Comparison of ENCODE assay signal across 22 cellular contexts in the genomic region with DNA sequence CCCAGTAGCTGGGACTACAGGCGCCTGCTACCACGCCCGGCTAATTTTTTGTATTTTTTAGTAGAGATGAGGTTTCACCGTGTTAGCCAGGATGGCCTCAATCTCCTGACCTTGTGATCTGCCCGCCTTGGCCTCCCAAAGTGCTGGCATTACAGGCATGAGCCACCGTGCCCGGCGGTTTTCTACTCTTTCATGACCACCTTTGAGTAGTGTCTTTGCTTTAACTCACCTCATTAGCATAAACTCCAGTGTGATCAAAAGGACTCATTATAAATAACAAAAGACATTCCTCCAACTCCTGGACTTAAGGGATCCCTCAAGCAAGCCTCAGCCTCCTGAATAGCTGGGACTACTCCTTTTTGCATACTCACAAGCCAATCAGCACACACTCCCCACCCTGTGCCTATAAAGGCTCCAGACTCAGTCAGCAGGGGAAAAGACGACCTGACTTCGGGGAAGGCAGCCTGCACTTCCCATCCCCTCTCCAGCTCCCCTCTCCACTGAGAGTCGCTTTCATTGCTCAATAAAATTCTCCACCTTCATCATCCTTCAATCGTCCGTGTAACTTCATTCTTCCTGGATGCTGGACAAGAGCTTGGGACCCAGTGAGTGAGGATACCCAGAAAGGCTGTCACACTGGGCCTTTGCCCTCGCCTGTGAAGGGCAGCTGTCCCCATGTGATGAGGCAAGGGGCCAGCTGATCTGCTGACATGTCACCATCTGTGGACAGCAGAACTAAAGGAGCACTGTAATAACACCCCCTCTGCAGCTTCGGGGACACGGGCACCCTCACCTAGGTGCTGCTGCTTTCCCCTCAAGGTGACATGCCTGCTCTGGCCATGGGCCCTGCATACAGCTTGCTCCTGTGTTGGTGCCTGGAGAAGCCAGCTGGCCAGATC. TPM values are rescaled to one million over a fixed set of nuclear protein-coding genes. Genes with fewer than 3 reads are reported as not detected.
DNase-seq lines count a peak whose midpoint lies in the region; ATAC-seq and TF ChIP-seq lines count a peak whose summit lies in the region.
"Had no signal": no experiment of that assay in that cellular context is flagged by ENCODE, and none has a peak within 500 bp of the region (broad histone marks: within the 10 kb centered on the region; RNA-seq: fewer than 3 reads in every experiment).

No MANE protein-coding gene starts in this region.

- intact Hi-C loops in left ventricle myocardium inferior (cut with micrococcal nuclease): no loop called here

- H2BK5ac ChIP-seq in mesendoderm (ENCODE audit: low read length): peak overlapping the region; percentile 73

- peaks cover 0 to 2% (median 0%) of the 10 kb centered on the region in 7 donors for H3K9me3 Mint-ChIP-seq in CD4-positive, CD25-positive, alpha-beta regulatory T cell

- no peak overlapping the region for H3K4me2 ChIP-seq in mesendoderm (ENCODE audit: low read length)
- H3K4me2 ChIP-seq: hepatocyte had no signal

- no peaks in the 10 kb centered on the region for H3K27me3 Mint-ChIP-seq in CD4-positive, CD25-positive, alpha-beta regulatory T cell
- H3K27me3 Mint-ChIP-seq: naive B cell; stimulated activated naive B cell treated with anti-CD40 and anti-IgM and Interleukin-4, amounts not matched to agents 10 μg/mL and 1 μg/mL and 100 μg/mL, for 72 hours had no signal

- H2AK5ac ChIP-seq in mesendoderm (ENCODE audit: low read length): peak overlapping the region; percentile 43

- H2BK120ac ChIP-seq in mesendoderm (ENCODE audit: low read depth, low read length): no peak overlapping the region

- H3K4me3 ChIP-seq in CD4-positive, CD25-positive, alpha-beta regulatory T cell (ENCODE audit: low read depth, low read length): no peak overlapping the region
- H3K4me3 ChIP-seq in HUES48 (ENCODE audit: low read depth, low read length) (no peak overlapping the region), left ventricle myocardium inferior (no peak overlapping the region), mesendoderm (ENCODE audit: low read length) (no peak overlapping the region)
- H3K4me3 ChIP-seq: hepatocyte, Peyer's patch, SJCRH30, suprapubic skin had no signal

- H3K36me3 Mint-ChIP-seq in CD4-positive, CD25-positive, alpha-beta regulatory T cell: no peaks in the 10 kb centered on the region
- H3K36me3 Mint-ChIP-seq: naive B cell; stimulated activated naive B cell treated with anti-CD40 and anti-IgM and Interleukin-4, amounts not matched to agents 10 μg/mL and 1 μg/mL and 100 μg/mL, for 72 hours had no signal

- peak overlapping the region; percentile 66 for H3K23ac ChIP-seq in mesendoderm (ENCODE audit: low read length)

- no peak overlapping the region for H3K27ac ChIP-seq in CD4-positive, CD25-positive, alpha-beta regulatory T cell (ENCODE audit: insufficient read depth, low read length, poor library complexity, severe bottlenecking)
- H3K27ac ChIP-seq in HUES48 (ENCODE audit: low read depth, low read length): peak overlapping the region; percentile 82
- no peak overlapping the region for H3K27ac ChIP-seq in left ventricle myocardium inferior (replicated peaks)
- H3K27ac ChIP-seq in mesendoderm (ENCODE audit: low read depth, low read length): no peak overlapping the region
- H3K27ac ChIP-seq: hepatocyte, Peyer's patch, SJCRH30, suprapubic skin had no signal

- H4K5ac ChIP-seq in mesendoderm (ENCODE audit: low read length): no peak overlapping the region

- H3K9ac ChIP-seq in HUES48 (ENCODE audit: low read depth, low read length) (no peak overlapping the region), mesendoderm (ENCODE audit: low read length) (peak overlapping the region; percentile 20)

- H4K8ac ChIP-seq in mesendoderm (ENCODE audit: low read depth, low read length): no peak overlapping the region

- TF ChIP-seq CTCF in left ventricle myocardium inferior (IDR thresholded peaks at IDR 0.05; ENCODE audit: borderline replicate concordance): no peak

- H3K56ac ChIP-seq in mesendoderm (ENCODE audit: low read length): peak overlapping the region; percentile 29

- H3K18ac ChIP-seq in mesendoderm (ENCODE audit: low read length): no peak overlapping the region

- no peak for ATAC-seq in CD4-positive, CD25-positive, alpha-beta regulatory T cell (ENCODE audit: low read depth in 2 of 2)
- ATAC-seq in HG02970 (IDR thresholded peaks at IDR 0.05; ENCODE audit: low FRiP score, unreplicated experiment) (no peak), GM21528 (IDR thresholded peaks at IDR 0.05; ENCODE audit: low FRiP score, unreplicated experiment) (no peak)
- ATAC-seq: stimulated activated naive B cell treated with anti-CD40 and anti-IgM and Interleukin-4, amounts not matched to agents 10 μg/mL and 1 μg/mL and 100 μg/mL, for 72 hours had no signal

- H3K79me2 ChIP-seq in mesendoderm (ENCODE audit: control insufficient read depth, insufficient read depth, low read length): no peaks in the 10 kb centered on the region
- H3K79me2 ChIP-seq: hepatocyte had no signal

- H3K27ac Mint-ChIP-seq in CD4-positive, CD25-positive, alpha-beta regulatory T cell: peak overlapping the region; percentile 17 to 67 (median 57)
- H3K27ac Mint-ChIP-seq: stimulated activated naive B cell treated with anti-CD40 and anti-IgM and Interleukin-4, amounts not matched to agents 10 μg/mL and 1 μg/mL and 100 μg/mL, for 72 hours had no signal

- no peaks in the 10 kb centered on the region for H3K9me3 ChIP-seq in CD4-positive, CD25-positive, alpha-beta regulatory T cell (ENCODE audit: control insufficient read depth in 2 of 2, low read length in 2 of 2)
- H3K9me3 ChIP-seq in HUES48 (ENCODE audit: control insufficient read depth, insufficient read depth, low read length) (peaks cover 4% of the 10 kb centered on the region; the same call in 1 of the 2 replicates), left ventricle myocardium inferior (replicated peaks) (no peaks in the 10 kb centered on the region)
- H3K9me3 ChIP-seq: Peyer's patch, SJCRH30, suprapubic skin had no signal

- no peak overlapping the region for H2BK15ac ChIP-seq in mesendoderm (replicated peaks; ENCODE audit: low read depth)

- peaks cover 0 to 27% (median 15%) of the 10 kb centered on the region in 4 donors for H3K4me1 Mint-ChIP-seq in CD4-positive, CD25-positive, alpha-beta regulatory T cell

- no peaks in the 10 kb centered on the region for H3K36me3 ChIP-seq in CD4-positive, CD25-positive, alpha-beta regulatory T cell (ENCODE audit: control insufficient read depth, insufficient read depth, low read length)
- H3K36me3 ChIP-seq in HUES48 (ENCODE audit: control insufficient read depth, insufficient read depth, low read length): no peaks in the 10 kb centered on the region
- H3K36me3 ChIP-seq in left ventricle myocardium inferior: no peaks in the 10 kb centered on the region
- H3K36me3 ChIP-seq in mesendoderm (ENCODE audit: control insufficient read depth, insufficient read depth, low read length): no peaks in the 10 kb centered on the region
- H3K36me3 ChIP-seq: Peyer's patch, SJCRH30, suprapubic skin had no signal

- H3K4me1 ChIP-seq in CD4-positive, CD25-positive, alpha-beta regulatory T cell (ENCODE audit: control insufficient read depth, insufficient read depth, low read length, poor library complexity, severe bottlenecking): peaks cover 4% of the 10 kb centered on the region
- H3K4me1 ChIP-seq in HUES48 (ENCODE audit: control insufficient read depth, insufficient read depth, low read length) (peaks cover 11% of the 10 kb centered on the region), left ventricle myocardium inferior (peaks cover 8% of the 10 kb centered on the region), mesendoderm (ENCODE audit: control insufficient read depth, low read depth, low read length) (peaks cover 6% of the 10 kb centered on the region)
- H3K4me1 ChIP-seq: Peyer's patch, SJCRH30, suprapubic skin had no signal

- no peaks in the 10 kb centered on the region for H3K79me1 ChIP-seq in mesendoderm (ENCODE audit: low read length)

- DNase-seq in CD4-positive, CD25-positive, alpha-beta regulatory T cell: no peak
- DNase-seq in left ventricle myocardium inferior (peak; percentile 42), mesendoderm (peak; percentile 76)
- no peak for DNase-seq in NK-92 treated with Interleukin-12 subunit alpha and Interleukin-12 subunit beta, amount 100 ng/mL, for 24 hours (lab: John Stamatoyannopoulos, UW)
- DNase-seq: activated CD4-positive, alpha-beta T cell treated with anti-CD3 and anti-CD28 coated beads for 1 hour; activated gamma-delta T cell; DMS 273 treated with DMSO at 0.1 percent for 48 hours; foreskin fibroblast; mesenchymal stem cell; naive B cell; NCI-H1105; NCI-H2029; NCI-H345; Peyer's patch; SJCRH30; stimulated activated CD4-positive, alpha-beta T cell treated with anti-CD3 and anti-CD28 coated beads, Interleukin-4, amount 100 ng/mL, for 24 hours; stimulated activated naive B cell treated with anti-CD40 and anti-IgM and Interleukin-4, amounts not matched to agents 10 μg/mL and 1 μg/mL and 100 μg/mL, for 72 hours had no signal

- H3K4ac ChIP-seq in mesendoderm (ENCODE audit: low read depth, low read length): no peak overlapping the region

- WGBS in mesendoderm (ENCODE audit: extremely low coverage, insufficient coverage, low lambda C conversion rate): no CpG with 5 or more reads among the region's 16 CpGs

- H3K27me3 ChIP-seq in CD4-positive, CD25-positive, alpha-beta regulatory T cell (ENCODE audit: control insufficient read depth, insufficient read depth, low read length): no peaks in the 10 kb centered on the region
- H3K27me3 ChIP-seq in HUES48 (ENCODE audit: control insufficient read depth, insufficient read depth, low read length): no peaks in the 10 kb centered on the region
- H3K27me3 ChIP-seq in left ventricle myocardium inferior (ENCODE audit: low read depth): no peaks in the 10 kb centered on the region
- H3K27me3 ChIP-seq in mesendoderm (ENCODE audit: insufficient read depth, low read length, poor library complexity): no peaks in the 10 kb centered on the region
- H3K27me3 ChIP-seq: hepatocyte, Peyer's patch, SJCRH30, suprapubic skin had no signal

- peak overlapping the region in 3 of 4 donors; percentile 12 to 59 (median 39) for H3K4me3 Mint-ChIP-seq in CD4-positive, CD25-positive, alpha-beta regulatory T cell
- H3K4me3 Mint-ChIP-seq: naive B cell; stimulated activated naive B cell treated with anti-CD40 and anti-IgM and Interleukin-4, amounts not matched to agents 10 μg/mL and 1 μg/mL and 100 μg/mL, for 72 hours had no signal

RNA-seq across cellular contexts. Expression of gene EIF4H, which starts 35.0 kb away (rescaled TPM):
- 263 TPM for total RNA-seq in CD4-positive, CD25-positive, alpha-beta regulatory T cell
- 100 to 1,000 TPM; 222 to 257 (median 233) TPM for polyA plus RNA-seq in CD4-positive, CD25-positive, alpha-beta regulatory T cell
- total RNA-seq in left ventricle myocardium inferior: 159 TPM
- polyA plus RNA-seq in mesendoderm (2013, experiment 1 of 2): 274 TPM
- polyA plus RNA-seq in mesendoderm (2013, experiment 2 of 2): 271 TPM

RNA-seq across cellular contexts. Expression of gene LIMK1, which starts 55.6 kb away (rescaled TPM):
- total RNA-seq in CD4-positive, CD25-positive, alpha-beta regulatory T cell: 14.4 TPM
- polyA plus RNA-seq in CD4-positive, CD25-positive, alpha-beta regulatory T cell: 1 to 10 TPM; 1.7 to 3.1 (median 2.5) TPM
- total RNA-seq in left ventricle myocardium inferior: 10.1 TPM
- polyA plus RNA-seq in mesendoderm (2013, experiment 1 of 2): 47.9 TPM
- polyA plus RNA-seq in mesendoderm (2013, experiment 2 of 2): 48.4 TPM

Comparison
In these comparisons a context has a peak if more than half of its experiments do, and no peak if none do; other contexts are left out.
1. DNase-seq: peak in left ventricle myocardium inferior (single experiment) and mesendoderm (single experiment); none in CD4-positive, CD25-positive, alpha-beta regulatory T cell (0 of 3) and NK-92 treated with Interleukin-12 subunit alpha and Interleukin-12 subunit beta, amount 100 ng/mL, for 24 hours (single experiment).